19 cellular contexts compared by ENCODE assay signal in genomic region chr15:91529534-91529933, GRCh38.
DNase-seq lines count a peak whose midpoint lies in the region; ATAC-seq, FAIRE-seq and TF ChIP-seq lines count a peak whose summit lies in the region.
"Had no signal": no experiment of that assay in that cellular context is flagged by ENCODE, and none has a peak within 500 bp of the region (broad histone marks: within the 10 kb centered on the region; RNA-seq: fewer than 3 reads in every experiment).

No MANE protein-coding gene starts in this region.

- no peak for FAIRE-seq in GM12892 (lab: Jason Lieb, UNC)
- FAIRE-seq: G401.6, GM12891 had no signal

- TF ChIP-seq POLR2A in esophagus muscularis mucosa (IDR thresholded peaks at IDR 0.05; ENCODE audit: low read depth) (no peak), GM12892 (IDR thresholded peaks at IDR 0.05; ENCODE audit: low read depth, low read length) (no peak)

- CTCF ChIA-PET in activated naive CD4-positive, alpha-beta T cell treated with anti-CD3 and anti-CD28 coated beads, Interleukin-2, amount 10 ng/mL, durations not matched to agents 7 days and 5 days (lab: Charles Lee), result interaction anchor here (1.1 kb wide), 1 partner anchor 227 kb away, joined by 5 read pairs; no protein-coding TSS in a partner anchor
- CTCF ChIA-PET in activated naive CD4-positive, alpha-beta T cell treated with anti-CD3 and anti-CD28 coated beads for 36 hours (lab: Charles Lee), result no interaction called here

- H3K9me3 Mint-ChIP-seq in activated naive CD4-positive, alpha-beta T cell treated with anti-CD3 and anti-CD28 coated beads, Interleukin-2, amount 10 ng/mL, durations not matched to agents 7 days and 5 days, result peaks cover 5% of the 10 kb centered on the region
- no peaks in the 10 kb centered on the region for H3K9me3 Mint-ChIP-seq in activated naive CD4-positive, alpha-beta T cell treated with anti-CD3 and anti-CD28 coated beads for 36 hours
- H3K9me3 Mint-ChIP-seq: CD4-positive, alpha-beta T cell had no signal

- H3K27me3 Mint-ChIP-seq in activated naive CD4-positive, alpha-beta T cell treated with anti-CD3 and anti-CD28 coated beads, Interleukin-2, amount 10 ng/mL, durations not matched to agents 7 days and 5 days, result peaks cover 5% of the 10 kb centered on the region
- no peaks in the 10 kb centered on the region for H3K27me3 Mint-ChIP-seq in activated naive CD4-positive, alpha-beta T cell treated with anti-CD3 and anti-CD28 coated beads for 36 hours (ENCODE audit: low read depth)

- H3K27me3 ChIP-seq in esophagus muscularis mucosa, result peaks cover 0 to 4% (median 0%) of the 10 kb centered on the region in 4 donors

- 90% methylated on average over 5 of the region's 5 CpGs for WGBS in esophagus muscularis mucosa

- H3K4me3 ChIP-seq in esophagus muscularis mucosa, result no peak overlapping the region
- H3K4me3 ChIP-seq: GM23338 had no signal

- H3K4me3 Mint-ChIP-seq in activated naive CD4-positive, alpha-beta T cell treated with anti-CD3 and anti-CD28 coated beads, Interleukin-2, amount 10 ng/mL, durations not matched to agents 7 days and 5 days, result no peak overlapping the region
- H3K4me3 Mint-ChIP-seq in activated naive CD4-positive, alpha-beta T cell treated with anti-CD3 and anti-CD28 coated beads for 36 hours, result no peak overlapping the region
- H3K4me3 Mint-ChIP-seq: B cell; CD4-positive, alpha-beta T cell; GM23338 had no signal

- intact Hi-C loops in activated naive CD4-positive, alpha-beta T cell treated with anti-CD3 and anti-CD28 coated beads for 36 hours (cut with micrococcal nuclease), result loop anchor here (5.0 kb wide), 1 partner anchor 548 kb away; no protein-coding TSS in a partner anchor
- intact Hi-C loops in esophagus muscularis mucosa (cut with DNase I), result no loop called here

- peaks cover 26% of the 10 kb centered on the region for H3K36me3 Mint-ChIP-seq in activated naive CD4-positive, alpha-beta T cell treated with anti-CD3 and anti-CD28 coated beads, Interleukin-2, amount 10 ng/mL, durations not matched to agents 7 days and 5 days
- H3K36me3 Mint-ChIP-seq in activated naive CD4-positive, alpha-beta T cell treated with anti-CD3 and anti-CD28 coated beads for 36 hours (ENCODE audit: low read depth), result no peaks in the 10 kb centered on the region

- peak; percentile 38 for DNase-seq in activated naive CD4-positive, alpha-beta T cell treated with anti-CD3 and anti-CD28 coated beads, Interleukin-2, amount 10 ng/mL, durations not matched to agents 7 days and 5 days
- no peak for DNase-seq in activated naive CD4-positive, alpha-beta T cell treated with anti-CD3 and anti-CD28 coated beads for 36 hours
- DNase-seq in NCI-H2171 treated with DMSO at 0.1 percent for 48 hours (lab: John Stamatoyannopoulos, UW) (peak; percentile 91), esophagus muscularis mucosa (ENCODE audit: extremely low spot score) (peak; percentile 8), GM12892 (ENCODE audit: insufficient read length) (no peak), midbrain (lab: John Stamatoyannopoulos, UW) (no peak)
- DNase-seq: CD4-positive, alpha-beta T cell; DMS79 treated with DMSO at 0.1 percent for 48 hours; KBM-7; NCI-H1436; NCI-H2081; SIG-M5; T-helper 2 cell had no signal

- no peaks in the 10 kb centered on the region for H3K9me3 ChIP-seq in esophagus muscularis mucosa

- no peak for TF ChIP-seq EP300 in esophagus muscularis mucosa (IDR thresholded peaks at IDR 0.05)

- no peak for ATAC-seq in HG03039 (IDR thresholded peaks at IDR 0.05; ENCODE audit: unreplicated experiment)
- ATAC-seq: GM23338, HCT116 had no signal

- no peak for TF ChIP-seq CTCF in esophagus muscularis mucosa (IDR thresholded peaks at IDR 0.05)

- peak overlapping the region; percentile 89 for H3K27ac Mint-ChIP-seq in activated naive CD4-positive, alpha-beta T cell treated with anti-CD3 and anti-CD28 coated beads, Interleukin-2, amount 10 ng/mL, durations not matched to agents 7 days and 5 days
- H3K27ac Mint-ChIP-seq in activated naive CD4-positive, alpha-beta T cell treated with anti-CD3 and anti-CD28 coated beads for 36 hours, result no peak overlapping the region
- H3K27ac Mint-ChIP-seq: B cell; CD4-positive, alpha-beta T cell; GM23338 had no signal

- H3K27ac ChIP-seq in esophagus muscularis mucosa (replicated peaks in 1 of 4), result no peak overlapping the region

- H3K4me1 ChIP-seq in esophagus muscularis mucosa, result peaks cover 0 to 7% (median 6%) of the 10 kb centered on the region in 4 donors

- H3K36me3 ChIP-seq in esophagus muscularis mucosa, result no peaks in the 10 kb centered on the region

- H3K4me1 Mint-ChIP-seq in activated naive CD4-positive, alpha-beta T cell treated with anti-CD3 and anti-CD28 coated beads, Interleukin-2, amount 10 ng/mL, durations not matched to agents 7 days and 5 days, result peaks cover 57% of the 10 kb centered on the region
- H3K4me1 Mint-ChIP-seq in activated naive CD4-positive, alpha-beta T cell treated with anti-CD3 and anti-CD28 coated beads for 36 hours (ENCODE audit: low read depth), result peaks cover 13% of the 10 kb centered on the region
- H3K4me1 Mint-ChIP-seq: B cell, GM23338 had no signal

Comparison
In these comparisons a context has a peak if more than half of its experiments do, and no peak if none do; other contexts are left out.
1. DNase-seq: peak in activated naive CD4-positive, alpha-beta T cell treated with anti-CD3 and anti-CD28 coated beads, Interleukin-2, amount 10 ng/mL, durations not matched to agents 7 days and 5 days (single experiment), NCI-H2171 treated with DMSO at 0.1 percent for 48 hours (single experiment) and esophagus muscularis mucosa (single experiment); none in activated naive CD4-positive, alpha-beta T cell treated with anti-CD3 and anti-CD28 coated beads for 36 hours (single experiment), GM12892 (single experiment) and midbrain (single experiment).